In genomic region chr10:11700539-11700938, GRCh38 we compare ENCODE assay signal across 11 cellular contexts. TPM values are rescaled to one million over a fixed set of nuclear protein-coding genes. Genes with fewer than 3 reads are reported as not detected.
"Had no signal": no experiment of that assay in that cellular context is flagged by ENCODE, and none has a peak within 500 bp of the region (broad histone marks: within the 10 kb centered on the region; RNA-seq: fewer than 3 reads in every experiment).

No MANE protein-coding gene starts in this region.

- FAIRE-seq: H1, H54 had no signal

- H3K36me3 Mint-ChIP-seq: IgD-negative memory B cell had no signal

- ATAC-seq: GM23338, HepG2 had no signal

- H3K4me1 Mint-ChIP-seq: GM23338 had no signal

- H3K9me3 Mint-ChIP-seq: GM23338, HFFc6, IgD-negative memory B cell had no signal

- H3K27ac ChIP-seq: HL-60, KMS-11 had no signal

- DNase-seq: H9, HCEC 1CT, HFFc6, KBM-7 had no signal

- H3K27ac Mint-ChIP-seq: GM23338, H9, HFFc6 had no signal

- H3K27me3 Mint-ChIP-seq: IgD-negative memory B cell had no signal

- H3K4me3 Mint-ChIP-seq: GM23338, H9, HFFc6 had no signal

- H3K4me3 ChIP-seq: GM23338 had no signal

RNA-seq across cellular contexts. Expression of gene ECHDC3, which starts 41.6 kb away (rescaled TPM):
- total RNA-seq: HepG2 had no signal
- polyA plus RNA-seq: HepG2 had no signal
